27 cellular contexts compared by ENCODE assay signal in the genomic region with DNA sequence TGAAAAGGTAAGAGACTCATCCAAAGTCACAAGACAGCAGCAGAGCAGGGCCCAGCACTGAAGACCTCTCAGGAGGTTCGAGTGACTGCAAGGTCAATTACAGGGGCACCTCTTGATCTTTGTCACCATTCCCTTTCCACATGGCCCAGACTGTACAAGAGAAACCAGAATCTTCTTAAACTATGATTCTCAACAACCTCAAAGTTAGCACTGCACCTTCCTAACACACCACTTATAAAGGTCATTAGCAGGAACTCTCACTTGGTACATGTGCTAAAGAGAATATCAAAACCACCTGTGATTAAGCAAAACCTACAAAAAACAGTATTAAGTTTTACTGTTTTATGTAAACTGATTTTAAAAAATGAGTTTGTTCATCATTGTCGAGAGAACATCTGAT.
"Had no signal": no experiment of that assay in that cellular context is flagged by ENCODE, and none has a peak within 500 bp of the region (broad histone marks: within the 10 kb centered on the region; RNA-seq: fewer than 3 reads in every experiment).

No MANE protein-coding gene starts in this region.

- H3K36me3 ChIP-seq: ascending aorta, breast epithelium, cardiac muscle cell, esophagus muscularis mucosa, gastroesophageal sphincter had no signal

- H3K9me3 ChIP-seq: ascending aorta, breast epithelium, esophagus muscularis mucosa, gastroesophageal sphincter had no signal

- H3K4me1 ChIP-seq: breast epithelium had no signal

- ATAC-seq: activated CD4-positive, alpha-beta T cell treated with anti-CD3 and anti-CD28 coated beads for 36 hours; activated T-cell treated with anti-CD3 and anti-CD28 coated beads, Interleukin-2, amount 50 U/mL, for 4 hours; activated T-helper 17 cell treated with anti-CD3 and anti-CD28 coated beads, Interleukin-2, amount 50 U/mL, for 72 hours; effector memory CD8-positive, alpha-beta T cell; gastroesophageal sphincter had no signal

- DNase-seq: activated CD4-positive, alpha-beta memory T cell treated with anti-CD3 and anti-CD28 coated beads for 36 hours; activated CD4-positive, alpha-beta T cell treated with anti-CD3 and anti-CD28 coated beads for 36 hours; activated CD4-positive, alpha-beta T cell treated with anti-CD3 and anti-CD28 coated beads, Interleukin-2, amount 10 ng/mL, durations not matched to agents 24 days and 14 days; activated CD4-positive, CD25-positive, alpha-beta regulatory T cell; activated CD4-positive, CD25-positive, alpha-beta regulatory T cell treated with anti-CD3 and anti-CD28 coated beads, Interleukin-2, amount 50 U/mL, for 72 hours; activated CD8-positive, alpha-beta memory T cell treated with anti-CD3 and anti-CD28 coated beads for 24 hours; activated effector memory CD4-positive, alpha-beta T cell treated with Interleukin-2 at 50 U/mL for 16 hours; activated gamma-delta T cell treated with Interleukin-2 at 50 U/mL for 16 hours; activated naive CD4-positive, alpha-beta T cell treated with anti-CD3 and anti-CD28 coated beads, Interleukin-2, amount 50 U/mL, for 16 hours; activated naive CD4-positive, alpha-beta T cell treated with Interleukin-2 at 50 U/mL for 16 hours; activated T-cell treated with anti-CD3 and anti-CD28 coated beads, Interleukin-2, amount 50 U/mL, for 4 hours; dorsolateral prefrontal cortex; effector memory CD8-positive, alpha-beta T cell; erythroblast; foreskin melanocyte; T-helper 2 cell had no signal

- H3K27me3 Mint-ChIP-seq: activated CD4-positive, alpha-beta memory T cell treated with anti-CD3 and anti-CD28 coated beads for 36 hours; activated CD4-positive, alpha-beta T cell treated with anti-CD3 and anti-CD28 coated beads for 36 hours; activated CD4-positive, alpha-beta T cell treated with anti-CD3 and anti-CD28 coated beads, Interleukin-2, amount 10 ng/mL, durations not matched to agents 24 days and 14 days; activated naive CD8-positive, alpha-beta T cell; activated T-helper 17 cell treated with anti-CD3 and anti-CD28 coated beads, Interleukin-2, amount 50 U/mL, for 72 hours; brain; central memory CD8-positive, alpha-beta T cell; dendritic cell treated with granulocyte-macrophage colony-stimulating factor and Interleukin-4, amounts not matched to agents 40 ng/mL and 50 ng/mL, for 4 days; effector memory CD8-positive, alpha-beta T cell had no signal

- H3K9me3 Mint-ChIP-seq: activated CD4-positive, alpha-beta memory T cell treated with anti-CD3 and anti-CD28 coated beads for 36 hours; activated CD4-positive, alpha-beta T cell treated with anti-CD3 and anti-CD28 coated beads, Interleukin-2, amount 10 ng/mL, durations not matched to agents 24 days and 14 days; activated T-cell treated with anti-CD3 and anti-CD28 coated beads, Interleukin-2, amount 50 U/mL, for 4 hours; activated T-helper 17 cell treated with anti-CD3 and anti-CD28 coated beads, Interleukin-2, amount 50 U/mL, for 72 hours; brain; central memory CD8-positive, alpha-beta T cell; dendritic cell treated with granulocyte-macrophage colony-stimulating factor and Interleukin-4, amounts not matched to agents 40 ng/mL and 50 ng/mL, for 4 days; effector memory CD8-positive, alpha-beta T cell had no signal

- H3K27ac Mint-ChIP-seq: activated CD4-positive, alpha-beta memory T cell treated with anti-CD3 and anti-CD28 coated beads for 36 hours; activated CD4-positive, alpha-beta T cell treated with anti-CD3 and anti-CD28 coated beads for 36 hours; activated CD4-positive, alpha-beta T cell treated with anti-CD3 and anti-CD28 coated beads, Interleukin-2, amount 10 ng/mL, durations not matched to agents 24 days and 14 days; activated naive CD8-positive, alpha-beta T cell; activated T-helper 17 cell treated with anti-CD3 and anti-CD28 coated beads, Interleukin-2, amount 50 U/mL, for 72 hours; brain; dendritic cell treated with granulocyte-macrophage colony-stimulating factor and Interleukin-4, amounts not matched to agents 40 ng/mL and 50 ng/mL, for 4 days had no signal

- H3K27me3 ChIP-seq: ascending aorta, breast epithelium, cardiac muscle cell, dorsolateral prefrontal cortex, esophagus muscularis mucosa, gastroesophageal sphincter had no signal

- H3K4me3 Mint-ChIP-seq: activated CD4-positive, alpha-beta memory T cell treated with anti-CD3 and anti-CD28 coated beads for 36 hours; activated CD4-positive, alpha-beta T cell treated with anti-CD3 and anti-CD28 coated beads for 36 hours; activated CD4-positive, alpha-beta T cell treated with anti-CD3 and anti-CD28 coated beads, Interleukin-2, amount 10 ng/mL, durations not matched to agents 24 days and 14 days; activated naive CD8-positive, alpha-beta T cell; activated T-cell treated with anti-CD3 and anti-CD28 coated beads, Interleukin-2, amount 50 U/mL, for 4 hours; activated T-helper 17 cell treated with anti-CD3 and anti-CD28 coated beads, Interleukin-2, amount 50 U/mL, for 72 hours; brain; central memory CD8-positive, alpha-beta T cell; dendritic cell treated with granulocyte-macrophage colony-stimulating factor and Interleukin-4, amounts not matched to agents 40 ng/mL and 50 ng/mL, for 4 days; effector memory CD8-positive, alpha-beta T cell had no signal

- H3K27ac ChIP-seq: ascending aorta, breast epithelium, coronary artery, dorsolateral prefrontal cortex, esophagus muscularis mucosa, gastroesophageal sphincter had no signal

- H3K4me3 ChIP-seq: ascending aorta, breast epithelium, cardiac muscle cell, coronary artery, dorsolateral prefrontal cortex, esophagus muscularis mucosa, gastroesophageal sphincter had no signal

- H3K36me3 Mint-ChIP-seq: brain had no signal
